1 cellular context compared by ENCODE assay signal in genomic region chr19:811511-812048, GRCh38.
TF ChIP-seq lines count a peak whose summit lies in the region.

No MANE protein-coding gene starts in this region.

TF ChIP-seq in IMR-90, 13 proteins besides CTCF, POLR2A, EP300 and RAD21 (continued from another document):
- TF ChIP-seq MXI1 (IDR thresholded peaks at IDR 0.05; ENCODE audit: borderline replicate concordance, low read depth, low read length), result no peak
- no peak for TF ChIP-seq ELK1 (IDR thresholded peaks at IDR 0.05; ENCODE audit: borderline replicate concordance, low read depth, low read length)
TF ChIP-seq in IMR-90: peak in this region for 0.
